In genomic region chr2:160287476-160287875, GRCh38 we compare ENCODE assay signal across 28 cellular contexts.
DNase-seq lines count a peak whose midpoint lies in the region; ATAC-seq, FAIRE-seq and TF ChIP-seq lines count a peak whose summit lies in the region.
"Had no signal": no experiment of that assay in that cellular context is flagged by ENCODE, and none has a peak within 500 bp of the region (broad histone marks: within the 10 kb centered on the region; RNA-seq: fewer than 3 reads in every experiment).

No MANE protein-coding gene starts in this region.

- no peak for TF ChIP-seq CTCF in stomach (IDR thresholded peaks at IDR 0.05)

- no peak for TF ChIP-seq POLR2A in stomach (IDR thresholded peaks at IDR 0.05)

- peak overlapping the region; percentile 92 for H3K27ac ChIP-seq in SJSA1
- H3K27ac ChIP-seq in stomach: no peak overlapping the region
- H3K27ac ChIP-seq: lower lobe of right lung, neural progenitor cell, RWPE1 had no signal

- intact Hi-C loops in left ventricle myocardium superior (cut with micrococcal nuclease): no loop called here
- intact Hi-C loops in Right ventricle myocardium inferior (cut with DNase I): no loop called here
- intact Hi-C loops in stomach (cut with DNase I; ENCODE audit: low total_unique reads): no loop called here

- 53 to 71% (median 60%) methylated on average over 3 of the region's 3 CpGs for WGBS in stomach, 5 donors

- no peaks in the 10 kb centered on the region for H3K27me3 ChIP-seq in SJSA1 (replicated peaks)
- no peaks in the 10 kb centered on the region for H3K27me3 ChIP-seq in stomach
- H3K27me3 ChIP-seq: ascending aorta, neural progenitor cell, sigmoid colon had no signal

- H3K36me3 ChIP-seq in SJSA1: peaks cover 83% of the 10 kb centered on the region
- peaks cover 0 to 59% (median 47%) of the 10 kb centered on the region in 4 donors for H3K36me3 ChIP-seq in stomach
- H3K36me3 ChIP-seq: neural progenitor cell had no signal

- no peak for DNase-seq in left ventricle myocardium superior
- no peak for DNase-seq in Right ventricle myocardium inferior (ENCODE audit: missing footprints)
- DNase-seq in SJSA1 (ENCODE audit: low read depth in 1 of 2, low spot score in 2 of 2): peak; percentile 59 to 75
- DNase-seq in stimulated activated effector memory CD8-positive, alpha-beta T cell treated with anti-CD3 and anti-CD28 coated beads, Interleukin-12 subunit alpha, Interleukin-12 subunit beta, amount 100 ng/mL, for 72 hours (ENCODE audit: low spot score in 2 of 2): no peak
- no peak for DNase-seq in GM19240 (ENCODE audit: insufficient read length, low spot score)
- DNase-seq in stomach: no peak
- DNase-seq in immature natural killer cell: no peak
- DNase-seq: ACHN; activated CD4-positive, alpha-beta T cell treated with anti-CD3 and anti-CD28 coated beads for 1 hour; activated CD8-positive, alpha-beta T cell treated with anti-CD3 and anti-CD28 coated beads for 36 hours; central memory CD4-positive, alpha-beta T cell; lower lobe of right lung; NCI-H1092 treated with DMSO at 0.1 percent for 48 hours; NCI-H774; sigmoid colon; T-helper 2 cell; trophoblast cell had no signal

- H3K36me3 Mint-ChIP-seq in stimulated activated effector memory CD8-positive, alpha-beta T cell treated with anti-CD3 and anti-CD28 coated beads, Interleukin-12 subunit alpha, Interleukin-12 subunit beta, amount 100 ng/mL, for 72 hours: peaks cover 91% of the 10 kb centered on the region
- peaks cover 9 to 46% (median 15%) of the 10 kb centered on the region in 3 donors for H3K36me3 Mint-ChIP-seq in immature natural killer cell

- peaks cover 0 to 4% (median 0%) of the 10 kb centered on the region in 3 donors for H3K27me3 Mint-ChIP-seq in immature natural killer cell (ENCODE audit: low read depth in 3 of 3)
- H3K27me3 Mint-ChIP-seq: activated CD8-positive, alpha-beta T cell treated with anti-CD3 and anti-CD28 coated beads for 36 hours; activated naive CD8-positive, alpha-beta T cell; IgD-negative memory B cell had no signal

- peaks cover 26% of the 10 kb centered on the region for H3K4me1 Mint-ChIP-seq in stimulated activated effector memory CD8-positive, alpha-beta T cell treated with anti-CD3 and anti-CD28 coated beads, Interleukin-12 subunit alpha, Interleukin-12 subunit beta, amount 100 ng/mL, for 72 hours
- peaks cover 18 to 45% of the 10 kb centered on the region in 2 donors for H3K4me1 Mint-ChIP-seq in immature natural killer cell
- H3K4me1 Mint-ChIP-seq: neural progenitor cell had no signal

- H3K4me3 Mint-ChIP-seq in stimulated activated effector memory CD8-positive, alpha-beta T cell treated with anti-CD3 and anti-CD28 coated beads, Interleukin-12 subunit alpha, Interleukin-12 subunit beta, amount 100 ng/mL, for 72 hours: no peak overlapping the region
- H3K4me3 Mint-ChIP-seq in immature natural killer cell: no peak overlapping the region
- H3K4me3 Mint-ChIP-seq: activated CD8-positive, alpha-beta T cell treated with anti-CD3 and anti-CD28 coated beads for 36 hours; activated naive CD8-positive, alpha-beta T cell; IgD-negative memory B cell; neural progenitor cell had no signal

- H3K27ac Mint-ChIP-seq in stimulated activated effector memory CD8-positive, alpha-beta T cell treated with anti-CD3 and anti-CD28 coated beads, Interleukin-12 subunit alpha, Interleukin-12 subunit beta, amount 100 ng/mL, for 72 hours: peak overlapping the region; percentile 43
- H3K27ac Mint-ChIP-seq in immature natural killer cell: no peak overlapping the region
- H3K27ac Mint-ChIP-seq: activated T-helper 2 cell treated with anti-CD3 and anti-CD28 coated beads, Interferon-gamma antibody, Interleukin-2, Interleukin-4, amounts not matched to agents 10 μg/mL and 5 μg/mL and 100 μg/mL, durations not matched to agents 14 hours and 24 hours and 36 hours; neural progenitor cell had no signal

- ATAC-seq in left ventricle myocardium superior (peak; percentile 23), Right ventricle myocardium inferior (no peak)
- no peak for ATAC-seq in stimulated activated effector memory CD8-positive, alpha-beta T cell treated with anti-CD3 and anti-CD28 coated beads, Interleukin-12 subunit alpha, Interleukin-12 subunit beta, amount 100 ng/mL, for 72 hours
- ATAC-seq: activated CD8-positive, alpha-beta T cell treated with anti-CD3 and anti-CD28 coated beads for 36 hours; lower lobe of right lung; SK-N-SH treated with all-trans-retinoic acid at 6 μM for 48 hours had no signal

- TF ChIP-seq EP300 in stomach (IDR thresholded peaks at IDR 0.05): no peak

- H3K9me3 Mint-ChIP-seq in stimulated activated effector memory CD8-positive, alpha-beta T cell treated with anti-CD3 and anti-CD28 coated beads, Interleukin-12 subunit alpha, Interleukin-12 subunit beta, amount 100 ng/mL, for 72 hours: no peaks in the 10 kb centered on the region
- H3K9me3 Mint-ChIP-seq in immature natural killer cell: no peaks in the 10 kb centered on the region
- H3K9me3 Mint-ChIP-seq: activated CD8-positive, alpha-beta T cell treated with anti-CD3 and anti-CD28 coated beads for 36 hours; activated T-helper 2 cell treated with anti-CD3 and anti-CD28 coated beads, Interferon-gamma antibody, Interleukin-2, Interleukin-4, amounts not matched to agents 10 μg/mL and 5 μg/mL and 100 μg/mL, durations not matched to agents 14 hours and 24 hours and 36 hours; IgD-negative memory B cell; neural progenitor cell had no signal

- H3K4me3 ChIP-seq in SJSA1 (no peak overlapping the region), stomach (no peak overlapping the region)
- H3K4me3 ChIP-seq: ascending aorta, lower lobe of right lung, neural progenitor cell, sigmoid colon had no signal

- peak; percentile 45 for FAIRE-seq in islet of Langerhans (lab: Jason Lieb, UNC)
- FAIRE-seq: endometrium, H54, keratinocyte had no signal

- H3K9me3 ChIP-seq in SJSA1 (replicated peaks) (no peaks in the 10 kb centered on the region), stomach (no peaks in the 10 kb centered on the region)
- H3K9me3 ChIP-seq: ascending aorta, lower lobe of right lung, sigmoid colon had no signal

- H3K4me1 ChIP-seq in SJSA1 (replicated peaks): peaks cover 57% of the 10 kb centered on the region
- H3K4me1 ChIP-seq in stomach: peaks cover 0 to 30% (median 8%) of the 10 kb centered on the region in 4 donors
- H3K4me1 ChIP-seq: neural progenitor cell had no signal

Comparison
In these comparisons a context has a peak if more than half of its experiments do, and no peak if none do; other contexts are left out.
1. DNase-seq: peak in SJSA1 (2 of 2); none in left ventricle myocardium superior (single experiment), Right ventricle myocardium inferior (single experiment), stimulated activated effector memory CD8-positive, alpha-beta T cell treated with anti-CD3 and anti-CD28 coated beads, Interleukin-12 subunit alpha, Interleukin-12 subunit beta, amount 100 ng/mL, for 72 hours (0 of 2), GM19240 (single experiment), stomach (single experiment) and immature natural killer cell (0 of 3).